Comparison of ENCODE assay signal across 32 cellular contexts in the genomic region with DNA sequence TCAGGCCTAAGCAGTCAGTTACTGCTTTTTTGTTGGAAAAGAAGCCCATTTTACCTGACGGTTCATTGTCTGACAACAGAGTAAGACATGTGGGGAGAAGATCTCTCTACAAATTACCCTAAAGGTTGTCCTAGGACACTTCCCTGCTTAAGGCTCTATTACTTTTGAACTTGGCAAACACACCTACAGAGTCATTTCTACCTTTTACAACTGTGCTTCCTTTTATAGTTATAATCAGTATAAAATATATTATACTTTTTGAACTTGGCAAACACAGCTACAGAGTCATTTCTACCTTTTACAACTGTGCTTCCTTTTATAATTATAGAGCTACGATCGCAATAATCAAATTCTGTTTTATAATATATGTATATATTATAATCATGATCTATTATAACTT.
"Had no signal": no experiment of that assay in that cellular context is flagged by ENCODE, and none has a peak within 500 bp of the region (broad histone marks: within the 10 kb centered on the region; RNA-seq: fewer than 3 reads in every experiment).

No MANE protein-coding gene starts in this region.

- H3K9me3 ChIP-seq: lower lobe of right lung, neutrophil, ovary, prostate gland, spleen, suprapubic skin, thoracic aorta, tibial artery, upper lobe of right lung had no signal

- H3K36me3 ChIP-seq: left lung, lower lobe of right lung, neural progenitor cell, neutrophil, ovary, prostate gland, spleen, suprapubic skin, thoracic aorta, tibial artery, upper lobe of right lung had no signal

- H3K4me3 Mint-ChIP-seq: naive B cell; natural killer cell; nephron progenitor cell; neural progenitor cell; stimulated activated effector memory CD8-positive, alpha-beta T cell treated with anti-CD3 and anti-CD28 coated beads, Interleukin-12 subunit alpha, Interleukin-12 subunit beta, amount 100 ng/mL, for 72 hours; stimulated activated naive CD8-positive, alpha-beta T cell treated with anti-CD3 and anti-CD28 coated beads, Interleukin-15, Interleukin-2, amounts not matched to agents 100 ng/mL and 50 ng/mL, for 24 hours had no signal

- H3K4me1 Mint-ChIP-seq: naive B cell; natural killer cell; neural progenitor cell; stimulated activated effector memory CD8-positive, alpha-beta T cell treated with anti-CD3 and anti-CD28 coated beads, Interleukin-12 subunit alpha, Interleukin-12 subunit beta, amount 100 ng/mL, for 72 hours had no signal

- H3K36me3 Mint-ChIP-seq: naive B cell; natural killer cell; neural progenitor cell; stimulated activated effector memory CD8-positive, alpha-beta T cell treated with anti-CD3 and anti-CD28 coated beads, Interleukin-12 subunit alpha, Interleukin-12 subunit beta, amount 100 ng/mL, for 72 hours had no signal

- H3K4me1 ChIP-seq: left lung, lower lobe of right lung, neural progenitor cell, prostate gland, spleen, suprapubic skin, tibial artery, upper lobe of right lung had no signal

- H3K27ac ChIP-seq: hepatocyte, left lung, lower lobe of right lung, neural progenitor cell, neutrophil, ovary, prostate gland, skin epidermis, spleen, suprapubic skin, thoracic aorta, tibial artery, upper lobe of right lung had no signal

- H3K4me3 ChIP-seq: hepatocyte, left lung, lower lobe of right lung, neural progenitor cell, ovary, prostate gland, skin epidermis, spleen, suprapubic skin, thoracic aorta, tibial artery, upper lobe of right lung had no signal

- H3K9me3 Mint-ChIP-seq: neural progenitor cell had no signal

- H3K27ac Mint-ChIP-seq: naive B cell; natural killer cell; nephron progenitor cell; neural progenitor cell; stimulated activated effector memory CD8-positive, alpha-beta T cell treated with anti-CD3 and anti-CD28 coated beads, Interleukin-12 subunit alpha, Interleukin-12 subunit beta, amount 100 ng/mL, for 72 hours; stimulated activated naive CD8-positive, alpha-beta T cell treated with anti-CD3 and anti-CD28 coated beads, Interleukin-15, Interleukin-2, amounts not matched to agents 100 ng/mL and 50 ng/mL, for 24 hours had no signal

- DNase-seq: islet precursor cell; kidney glomerular epithelial cell; left cardiac atrium; left lung; lower lobe of right lung; mammary epithelial cell; mesenchymal stem cell; naive B cell; natural killer cell; nephron progenitor cell; occipital lobe; ovary; posterior cingulate gyrus; retina; right cardiac atrium; spleen; stimulated activated CD4-positive, alpha-beta T cell treated with anti-CD3 and anti-CD28 coated beads, Interleukin-4, amount 100 ng/mL, for 24 hours; stimulated activated naive CD4-positive, alpha-beta T cell; tibial artery; trophoblast cell; upper lobe of right lung had no signal

- ATAC-seq: left cardiac atrium; left lung; lower lobe of right lung; natural killer cell; right cardiac atrium; sciatic nerve; stimulated activated effector memory CD8-positive, alpha-beta T cell treated with anti-CD3 and anti-CD28 coated beads, Interleukin-12 subunit alpha, Interleukin-12 subunit beta, amount 100 ng/mL, for 72 hours; upper lobe of right lung had no signal

- H3K27me3 Mint-ChIP-seq: naive B cell; stimulated activated naive CD8-positive, alpha-beta T cell treated with anti-CD3 and anti-CD28 coated beads, Interleukin-15, Interleukin-2, amounts not matched to agents 100 ng/mL and 50 ng/mL, for 24 hours had no signal

- FAIRE-seq: urothelium cell line had no signal

- H3K27me3 ChIP-seq: hepatocyte, left lung, neural progenitor cell, neutrophil, ovary, spleen, suprapubic skin, tibial artery, upper lobe of right lung had no signal
